ENCODE assay signal across 18 cellular contexts in genomic region chr7:134246761-134247160, GRCh38.
"Had no signal": no experiment of that assay in that cellular context is flagged by ENCODE, and none has a peak within 500 bp of the region (broad histone marks: within the 10 kb centered on the region; RNA-seq: fewer than 3 reads in every experiment).

No MANE protein-coding gene starts in this region.

- ATAC-seq: esophagus mucosa, heart left ventricle, left colon, left ventricle myocardium superior had no signal

- H3K9me3 ChIP-seq: sigmoid colon, stomach, thoracic aorta, transverse colon had no signal

- H3K36me3 ChIP-seq: heart left ventricle, sigmoid colon, stomach, thoracic aorta, transverse colon had no signal

- H3K27me3 ChIP-seq: heart left ventricle, sigmoid colon, stomach, transverse colon had no signal

- DNase-seq: effector memory CD4-positive, alpha-beta T cell; heart left ventricle; hippocampal formation; left colon; left ventricle myocardium superior; mesenchymal stem cell; naive B cell; nephron progenitor cell; sigmoid colon; small intestine; stimulated activated CD4-positive, alpha-beta T cell treated with anti-CD3 and anti-CD28 coated beads, Interleukin-12 subunit alpha, Interleukin-12 subunit beta, amount 100 ng/mL, for 4 hours; stimulated activated naive CD4-positive, alpha-beta T cell; stomach; substantia nigra; transverse colon had no signal

- H3K27ac ChIP-seq: heart left ventricle, sigmoid colon, stomach, thoracic aorta, transverse colon had no signal

- H3K4me3 ChIP-seq: heart left ventricle, lung, sigmoid colon, stomach, thoracic aorta, transverse colon had no signal

- H3K4me1 ChIP-seq: heart left ventricle, sigmoid colon, stomach, transverse colon had no signal
